7 cellular contexts compared by ENCODE assay signal in genomic region chr21:9873096-9873495, GRCh38.
A peak's percentile ranks its signal among the peaks of the same experiment; 100 is the strongest.
DNase-seq lines count a peak whose midpoint lies in the region; TF ChIP-seq lines count a peak whose summit lies in the region.
"Not testable (repeated sequence)": the region's sequence is repeated elsewhere in the genome, so short reads cannot be mapped to it uniquely, and the experiment has no call there.

No MANE protein-coding gene starts in this region.

- DNase-seq in CD14-positive monocyte (ENCODE audit: low spot score) (peak; percentile 43), chondrocyte (ENCODE audit: low spot score) (peak; percentile 93)
- not testable (repeated sequence) for DNase-seq in endodermal cell; neuronal stem cell (ENCODE audit: low spot score)

- H3K18ac ChIP-seq in neuronal stem cell (ENCODE audit: low read length): not testable (repeated sequence)

- H3K4me1 Mint-ChIP-seq in CD14-positive monocyte; chondrocyte (ENCODE audit: low read depth); endodermal cell: not testable (repeated sequence)

- H3K4me1 ChIP-seq in HUES48 (ENCODE audit: control insufficient read depth, insufficient read depth, low read length); endodermal cell (ENCODE audit: control insufficient read depth, insufficient read depth, low read length); iPS-20b (ENCODE audit: insufficient read depth, low read length); neuronal stem cell (ENCODE audit: control insufficient read depth in 2 of 2, insufficient read depth in 1 of 2, low read depth in 1 of 2, low read length in 2 of 2): not testable (repeated sequence)

- H2AK5ac ChIP-seq in neuronal stem cell (ENCODE audit: low read depth, low read length): not testable (repeated sequence)

- H3K79me1 ChIP-seq in neuronal stem cell (ENCODE audit: low read depth, low read length): not testable (repeated sequence)

- H3K27me3 Mint-ChIP-seq in CD14-positive monocyte (ENCODE audit: low read depth in 3 of 3); chondrocyte (ENCODE audit: low read depth); endodermal cell (ENCODE audit: insufficient read depth): not testable (repeated sequence)

- not testable (repeated sequence) for H3K27ac ChIP-seq in HUES48 (ENCODE audit: low read depth, low read length); endodermal cell (ENCODE audit: low read depth, low read length); iPS-20b (ENCODE audit: low read length); neuronal stem cell (replicated peaks; ENCODE audit: low read length)

- H3K36me3 ChIP-seq in HUES48 (ENCODE audit: control insufficient read depth, insufficient read depth, low read length); endodermal cell (ENCODE audit: control insufficient read depth, insufficient read depth, low read length); iPS-20b (ENCODE audit: insufficient read depth, low read depth, low read length); neuronal stem cell (replicated peaks in 1 of 2; ENCODE audit: control insufficient read depth in 2 of 2, insufficient read depth in 2 of 2, low read length in 2 of 2): not testable (repeated sequence)

- not testable (repeated sequence) for H2BK15ac ChIP-seq in neuronal stem cell (ENCODE audit: low read length)

- not testable (repeated sequence) for H2BK12ac ChIP-seq in neuronal stem cell (ENCODE audit: low read length)

- not testable (repeated sequence) for H2AFZ ChIP-seq in neuronal stem cell (ENCODE audit: low read length)

- H4K8ac ChIP-seq in neuronal stem cell (ENCODE audit: low read depth, low read length): not testable (repeated sequence)

- not testable (repeated sequence) for H3K4me2 ChIP-seq in neuronal stem cell (ENCODE audit: insufficient read depth, low read length, poor library complexity, severe bottlenecking)

- H3K23ac ChIP-seq in neuronal stem cell (ENCODE audit: low read depth, low read length, poor library complexity): not testable (repeated sequence)

- not testable (repeated sequence) for H3K4me3 Mint-ChIP-seq in CD14-positive monocyte; chondrocyte (ENCODE audit: unreplicated experiment); endodermal cell

- H3K9me3 ChIP-seq in HUES48 (ENCODE audit: control insufficient read depth, insufficient read depth, low read length) (peaks cover 82% of the 10 kb centered on the region), endodermal cell (ENCODE audit: control insufficient read depth, low read length) (peaks cover 79% of the 10 kb centered on the region), iPS-20b (ENCODE audit: insufficient read depth, low read depth, low read length) (peaks cover 81% of the 10 kb centered on the region)
- H3K9me3 ChIP-seq in iPS-18c (ENCODE audit: control insufficient read depth, insufficient read depth, low read length); neuronal stem cell (replicated peaks in 1 of 2; ENCODE audit: control insufficient read depth in 2 of 2, insufficient read depth in 1 of 2, low read depth in 1 of 2, low read length in 2 of 2): not testable (repeated sequence)

- not testable (repeated sequence) for H3K9ac ChIP-seq in HUES48 (ENCODE audit: low read depth, low read length); endodermal cell (ENCODE audit: extremely low read depth, low read length, poor library complexity, severe bottlenecking); iPS-20b (ENCODE audit: low read depth, low read length)
- peak overlapping the region; percentile 21 for H3K9ac ChIP-seq in neuronal stem cell (ENCODE audit: low read depth, low read length, poor library complexity)

- not testable (repeated sequence) for TF ChIP-seq CTCF in CD14-positive monocyte (IDR thresholded peaks at IDR 0.05); chondrocyte (IDR thresholded peaks at IDR 0.05); endodermal cell (conservative IDR thresholded peaks at IDR 0.05)

- H3K4me3 ChIP-seq in HUES48 (ENCODE audit: low read depth, low read length) (peak overlapping the region; percentile 12; the same call in 1 of the 2 replicates), endodermal cell (ENCODE audit: low read length) (peak overlapping the region; percentile 45), iPS-18c (ENCODE audit: insufficient read depth, low read depth, low read length) (peak overlapping the region; percentile 20), iPS-20b (ENCODE audit: low read length) (peak overlapping the region; percentile 33; the same call in 1 of the 2 replicates)
- not testable (repeated sequence) for H3K4me3 ChIP-seq in neuronal stem cell (ENCODE audit: low read length in 2 of 2)

- H3K4ac ChIP-seq in neuronal stem cell (ENCODE audit: low read length): not testable (repeated sequence)

- WGBS in endodermal cell (ENCODE audit: insufficient coverage in 1 of 2, insufficient read length in 1 of 2), 2 experiments: 60 to 72% methylated on average over 6 to 7 of the region's 8 CpGs
- no CpG with 5 or more reads among the region's 8 CpGs for WGBS in neuronal stem cell (ENCODE audit: extremely low coverage in 2 of 2, insufficient read length in 2 of 2, insufficient replicate concordance in 1 of 2), 2 donors

- intact Hi-C loops in CD14-positive monocyte (cut with micrococcal nuclease): not testable (repeated sequence)

- H3K9me3 Mint-ChIP-seq in CD14-positive monocyte (peaks cover 0 to 11% (median 5%) of the 10 kb centered on the region in 7 donors), chondrocyte (ENCODE audit: low read depth) (peaks cover 17% of the 10 kb centered on the region), endodermal cell (peaks cover 12% of the 10 kb centered on the region)

- not testable (repeated sequence) for H2BK5ac ChIP-seq in neuronal stem cell (ENCODE audit: low read length)

- H3K36me3 Mint-ChIP-seq in CD14-positive monocyte; chondrocyte (ENCODE audit: low read depth); endodermal cell (ENCODE audit: low read depth): not testable (repeated sequence)

- H3K27me3 ChIP-seq in HUES48 (ENCODE audit: control insufficient read depth, insufficient read depth, low read length); endodermal cell (ENCODE audit: control insufficient read depth, insufficient read depth, low read length, poor library complexity, severe bottlenecking); iPS-20b (ENCODE audit: insufficient read depth, low read length); neuronal stem cell (ENCODE audit: control insufficient read depth in 3 of 3, insufficient read depth in 3 of 3, low read depth in 1 of 3, low read length in 3 of 3): not testable (repeated sequence)

- not testable (repeated sequence) for H4K91ac ChIP-seq in neuronal stem cell (ENCODE audit: low read depth, low read length, poor library complexity)

- H3K27ac Mint-ChIP-seq in CD14-positive monocyte; chondrocyte (ENCODE audit: unreplicated experiment); endodermal cell: not testable (repeated sequence)

- not testable (repeated sequence) for H2BK120ac ChIP-seq in neuronal stem cell (ENCODE audit: low read depth, low read length)

- H3K14ac ChIP-seq in neuronal stem cell (ENCODE audit: low read length): not testable (repeated sequence)
